1 cellular context compared by ENCODE assay signal in the genomic region with DNA sequence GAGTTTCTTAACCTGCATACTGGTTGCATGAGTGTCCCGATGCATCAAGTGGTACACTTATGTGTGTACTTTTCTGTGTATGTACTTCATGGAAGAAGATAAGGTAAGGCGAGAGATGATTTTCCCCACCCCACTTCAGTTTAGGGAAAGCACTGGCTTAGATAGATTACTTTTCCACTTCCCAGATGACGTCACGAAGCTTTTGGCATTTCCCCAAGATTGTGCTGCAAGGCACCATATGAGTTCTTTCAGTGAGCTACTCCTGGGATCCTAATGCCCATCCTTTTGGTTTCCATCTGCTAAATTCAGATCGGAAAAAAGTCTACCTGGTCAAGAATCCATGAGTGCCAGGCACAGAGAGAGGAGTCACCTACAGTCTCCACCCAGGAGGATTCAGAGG.
TF ChIP-seq lines count a peak whose summit lies in the region.

No MANE protein-coding gene starts in this region.

TF ChIP-seq in SK-N-SH treated with all-trans-retinoic acid at 6 μM for 48 hours, 23 proteins besides CTCF, POLR2A, EP300 and RAD21 (continued from another document):
- TF ChIP-seq, protein P1, sequence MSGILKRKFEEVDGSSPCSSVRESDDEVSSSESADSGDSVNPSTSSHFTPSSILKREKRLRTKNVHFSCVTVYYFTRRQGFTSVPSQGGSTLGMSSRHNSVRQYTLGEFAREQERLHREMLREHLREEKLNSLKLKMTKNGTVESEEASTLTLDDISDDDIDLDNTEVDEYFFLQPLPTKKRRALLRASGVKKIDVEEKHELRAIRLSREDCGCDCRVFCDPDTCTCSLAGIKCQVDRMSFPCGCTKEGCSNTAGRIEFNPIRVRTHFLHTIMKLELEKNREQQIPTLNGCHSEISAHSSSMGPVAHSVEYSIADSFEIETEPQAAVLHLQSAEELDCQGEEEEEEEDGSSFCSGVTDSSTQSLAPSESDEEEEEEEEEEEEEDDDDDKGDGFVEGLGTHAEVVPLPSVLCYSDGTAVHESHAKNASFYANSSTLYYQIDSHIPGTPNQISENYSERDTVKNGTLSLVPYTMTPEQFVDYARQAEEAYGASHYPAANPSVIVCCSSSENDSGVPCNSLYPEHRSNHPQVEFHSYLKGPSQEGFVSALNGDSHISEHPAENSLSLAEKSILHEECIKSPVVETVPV (CRISPR knock-in tag; IDR thresholded peaks at IDR 0.05) = no peak
- TF ChIP-seq, protein P2, sequence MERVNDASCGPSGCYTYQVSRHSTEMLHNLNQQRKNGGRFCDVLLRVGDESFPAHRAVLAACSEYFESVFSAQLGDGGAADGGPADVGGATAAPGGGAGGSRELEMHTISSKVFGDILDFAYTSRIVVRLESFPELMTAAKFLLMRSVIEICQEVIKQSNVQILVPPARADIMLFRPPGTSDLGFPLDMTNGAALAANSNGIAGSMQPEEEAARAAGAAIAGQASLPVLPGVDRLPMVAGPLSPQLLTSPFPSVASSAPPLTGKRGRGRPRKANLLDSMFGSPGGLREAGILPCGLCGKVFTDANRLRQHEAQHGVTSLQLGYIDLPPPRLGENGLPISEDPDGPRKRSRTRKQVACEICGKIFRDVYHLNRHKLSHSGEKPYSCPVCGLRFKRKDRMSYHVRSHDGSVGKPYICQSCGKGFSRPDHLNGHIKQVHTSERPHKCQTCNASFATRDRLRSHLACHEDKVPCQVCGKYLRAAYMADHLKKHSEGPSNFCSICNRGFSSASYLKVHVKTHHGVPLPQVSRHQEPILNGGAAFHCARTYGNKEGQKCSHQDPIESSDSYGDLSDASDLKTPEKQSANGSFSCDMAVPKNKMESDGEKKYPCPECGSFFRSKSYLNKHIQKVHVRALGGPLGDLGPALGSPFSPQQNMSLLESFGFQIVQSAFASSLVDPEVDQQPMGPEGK (CRISPR knock-in tag; IDR thresholded peaks at IDR 0.05; ENCODE audit: borderline replicate concordance) = no peak
- no peak for TF ChIP-seq RARB (CRISPR knock-in tag; IDR thresholded peaks at IDR 0.05)
- no peak for TF ChIP-seq CREB5 (CRISPR knock-in tag; IDR thresholded peaks at IDR 0.05; ENCODE audit: low read depth)
- TF ChIP-seq ARNTL (CRISPR knock-in tag; IDR thresholded peaks at IDR 0.05; ENCODE audit: borderline replicate concordance, low read depth) = no peak
- TF ChIP-seq TSHZ2 (CRISPR knock-in tag; IDR thresholded peaks at IDR 0.05) = no peak
- no peak for TF ChIP-seq ZFP3 (CRISPR knock-in tag; IDR thresholded peaks at IDR 0.05)
- TF ChIP-seq CSDC2 (CRISPR knock-in tag; IDR thresholded peaks at IDR 0.05) = no peak
- no peak for TF ChIP-seq PPARA (CRISPR knock-in tag; IDR thresholded peaks at IDR 0.05; ENCODE audit: borderline replicate concordance)
